Comparison of ENCODE assay signal across 8 cellular contexts in genomic region chrX:135345328-135345645, GRCh38. TPM values are rescaled to one million over a fixed set of nuclear protein-coding genes. Genes with fewer than 3 reads are reported as not detected.
A peak's percentile ranks its signal among the peaks of the same experiment; 100 is the strongest.
DNase-seq lines count a peak whose midpoint lies in the region; ATAC-seq and TF ChIP-seq lines count a peak whose summit lies in the region.

No MANE protein-coding gene starts in this region.

- intact Hi-C loops in right lobe of liver (cut with DNase I), result no loop called here

- H3K27ac ChIP-seq in right lobe of liver (peak overlapping the region; percentile 82 to 90 (median 88)), thymus (ENCODE audit: low read depth) (peak overlapping the region; percentile 60)

- peak overlapping the region; percentile 88 for H3K4me3 Mint-ChIP-seq in central memory CD8-positive, alpha-beta T cell

- H3K27ac Mint-ChIP-seq in central memory CD8-positive, alpha-beta T cell (ENCODE audit: low read depth), result no peak overlapping the region

- no peaks in the 10 kb centered on the region for H3K27me3 Mint-ChIP-seq in central memory CD8-positive, alpha-beta T cell

- peaks cover 8% of the 10 kb centered on the region for H3K36me3 Mint-ChIP-seq in central memory CD8-positive, alpha-beta T cell (ENCODE audit: insufficient read depth)

- TF ChIP-seq POLR2A in right lobe of liver (IDR thresholded peaks at IDR 0.05), result no peak

- H3K9me3 ChIP-seq in right lobe of liver, result no peaks in the 10 kb centered on the region
- H3K9me3 ChIP-seq in thymus (ENCODE audit: control insufficient read depth), result no peaks in the 10 kb centered on the region

- TF ChIP-seq CTCF in right lobe of liver (IDR thresholded peaks at IDR 0.05), result no peak

- H3K9me3 Mint-ChIP-seq in central memory CD8-positive, alpha-beta T cell, result no peaks in the 10 kb centered on the region

- H3K4me1 ChIP-seq in right lobe of liver (peaks cover 0 to 20% (median 2%) of the 10 kb centered on the region in 4 donors), thymus (ENCODE audit: control insufficient read depth, insufficient read depth, low read length) (peaks cover 11% of the 10 kb centered on the region)

- H3K4me3 ChIP-seq in right lobe of liver, result peak overlapping the region; percentile 66 to 72 (median 69)
- peak overlapping the region; percentile 67 for H3K4me3 ChIP-seq in thymus (ENCODE audit: low read length)

- DNase-seq in ELR (ENCODE audit: low read depth), result peak; percentile 64
- peak; percentile 7 for DNase-seq in NCI-H2081 treated with DMSO at 0.1 percent for 48 hours (lab: John Stamatoyannopoulos, UW)
- DNase-seq in central memory CD8-positive, alpha-beta T cell (ENCODE audit: low spot score in 2 of 2), result no peak
- peak in 2 of 3 donors; percentile 49 to 67 for DNase-seq in right lobe of liver
- DNase-seq in iPS-NIHi7 (ENCODE audit: extremely low spot score), result no peak

- H3K4me1 Mint-ChIP-seq in central memory CD8-positive, alpha-beta T cell, result peaks cover 47% of the 10 kb centered on the region

- H3K36me3 ChIP-seq in right lobe of liver (no peaks in the 10 kb centered on the region), thymus (ENCODE audit: control insufficient read depth, insufficient read depth) (peaks cover 3% of the 10 kb centered on the region)

- WGBS in right lobe of liver (ENCODE audit: insufficient coverage, low coverage, low lambda C conversion rate, missing lambda C conversion rate), result 32% methylated on average over 5 of the region's 7 CpGs
- WGBS in thymus, result 47% methylated on average over 7 of the region's 7 CpGs

- H3K27me3 ChIP-seq in right lobe of liver (no peaks in the 10 kb centered on the region), thymus (ENCODE audit: control insufficient read depth, insufficient read depth) (no peaks in the 10 kb centered on the region)

- no peak for ATAC-seq in central memory CD8-positive, alpha-beta T cell (replicated peaks; ENCODE audit: extremely low read depth, poor library complexity, severe bottlenecking)
- ATAC-seq in right lobe of liver, result peak; percentile 20 to 29 (median 26)
- no peak for ATAC-seq in GM21717 (IDR thresholded peaks at IDR 0.05; ENCODE audit: unreplicated experiment)
- no peak for ATAC-seq in HG02885 (IDR thresholded peaks at IDR 0.05; ENCODE audit: poor library complexity, unreplicated experiment)

RNA-seq across cellular contexts. Expression of gene ZNF449, which starts 0.7 kb away (rescaled TPM):
- total RNA-seq in right lobe of liver, result 1 to 10 TPM; 2.0 to 3.4 (median 2.7) TPM
- polyA plus RNA-seq in thymus, result 6.3 TPM

RNA-seq across cellular contexts. Expression of gene ZNF75D, which starts 1.4 kb away (rescaled TPM):
- 1 to 10 TPM; 4.1 to 6.6 (median 4.4) TPM for total RNA-seq in right lobe of liver
- 18.2 TPM for polyA plus RNA-seq in thymus

RNA-seq across cellular contexts. Expression of gene ETDC, which starts 36.0 kb away (rescaled TPM):
- not detected for total RNA-seq in right lobe of liver
- not detected for polyA plus RNA-seq in thymus

Comparison
In these comparisons a context has a peak if more than half of its experiments do, and no peak if none do; other contexts are left out.
1. DNase-seq: peak in ELR (single experiment), NCI-H2081 treated with DMSO at 0.1 percent for 48 hours (single experiment) and right lobe of liver (2 of 3); none in central memory CD8-positive, alpha-beta T cell (0 of 2) and iPS-NIHi7 (single experiment).
2. ATAC-seq: peak in right lobe of liver (4 of 4); none in central memory CD8-positive, alpha-beta T cell (single experiment), GM21717 (single experiment) and HG02885 (single experiment).